In genomic region chr13:32825481-32825880, GRCh38 we compare ENCODE assay signal across 21 cellular contexts.
"Had no signal": no experiment of that assay in that cellular context is flagged by ENCODE, and none has a peak within 500 bp of the region (broad histone marks: within the 10 kb centered on the region; RNA-seq: fewer than 3 reads in every experiment).

No MANE protein-coding gene starts in this region.

- H3K36me3 Mint-ChIP-seq: activated CD4-positive, alpha-beta memory T cell treated with anti-CD3 and anti-CD28 coated beads for 36 hours; immature natural killer cell had no signal

- H3K4me3 Mint-ChIP-seq: activated CD4-positive, alpha-beta memory T cell treated with anti-CD3 and anti-CD28 coated beads for 36 hours; activated naive CD8-positive, alpha-beta T cell treated with anti-CD3 and anti-CD28 coated beads, Interleukin-2, amount 50 U/mL, for 24 hours; immature natural killer cell; nephron; stimulated activated naive CD8-positive, alpha-beta T cell treated with anti-CD3 and anti-CD28 coated beads, Interleukin-15, Interleukin-2, amounts not matched to agents 100 ng/mL and 50 ng/mL, for 24 hours had no signal

- H3K27me3 Mint-ChIP-seq: activated naive CD8-positive, alpha-beta T cell treated with anti-CD3 and anti-CD28 coated beads, Interleukin-2, amount 50 U/mL, for 24 hours; stimulated activated naive CD8-positive, alpha-beta T cell treated with anti-CD3 and anti-CD28 coated beads, Interleukin-15, Interleukin-2, amounts not matched to agents 100 ng/mL and 50 ng/mL, for 24 hours had no signal

- H3K4me1 Mint-ChIP-seq: activated naive CD8-positive, alpha-beta T cell treated with anti-CD3 and anti-CD28 coated beads, Interleukin-2, amount 50 U/mL, for 24 hours; immature natural killer cell had no signal

- H3K4me3 ChIP-seq: body of pancreas, cardiac muscle cell, left ventricle myocardium inferior, ovary, psoas muscle, right atrium auricular region, thyroid gland had no signal

- H3K9me3 ChIP-seq: body of pancreas, left ventricle myocardium inferior, neutrophil, ovary, psoas muscle, right atrium auricular region, thyroid gland had no signal

- H3K36me3 ChIP-seq: cardiac muscle cell, left ventricle myocardium inferior, neutrophil, ovary, right atrium auricular region, thyroid gland had no signal

- DNase-seq: activated CD4-positive, alpha-beta memory T cell treated with anti-CD3 and anti-CD28 coated beads for 36 hours; activated CD4-positive, alpha-beta T cell treated with anti-CD3 and anti-CD28 coated beads for 4 hours; activated CD4-positive, CD25-positive, alpha-beta regulatory T cell; activated gamma-delta T cell; activated naive CD4-positive, alpha-beta T cell treated with anti-CD3 and anti-CD28 coated beads, Interleukin-2, amount 50 U/mL, for 16 hours; activated naive CD8-positive, alpha-beta T cell treated with anti-CD3 and anti-CD28 coated beads, Interleukin-2, amount 50 U/mL, for 24 hours; body of pancreas; immature natural killer cell; left ventricle myocardium inferior; ovary; psoas muscle; stimulated activated CD4-positive, alpha-beta T cell treated with anti-CD3 and anti-CD28 coated beads, Interleukin-4, amount 100 ng/mL, for 24 hours; substantia nigra; T-helper 2 cell; thyroid gland had no signal

- H3K9me3 Mint-ChIP-seq: activated CD4-positive, alpha-beta memory T cell treated with anti-CD3 and anti-CD28 coated beads for 36 hours; activated naive CD8-positive, alpha-beta T cell treated with anti-CD3 and anti-CD28 coated beads, Interleukin-2, amount 50 U/mL, for 24 hours; immature natural killer cell; nephron; stimulated activated naive CD8-positive, alpha-beta T cell treated with anti-CD3 and anti-CD28 coated beads, Interleukin-15, Interleukin-2, amounts not matched to agents 100 ng/mL and 50 ng/mL, for 24 hours had no signal

- H3K27ac ChIP-seq: body of pancreas, cardiac muscle cell, foreskin keratinocyte, left ventricle myocardium inferior, neutrophil, ovary, psoas muscle, right atrium auricular region, thyroid gland had no signal

- H3K4me1 ChIP-seq: left ventricle myocardium inferior, psoas muscle, right atrium auricular region had no signal

- H3K27me3 ChIP-seq: body of pancreas, cardiac muscle cell, foreskin keratinocyte, neutrophil, ovary, right atrium auricular region, thyroid gland had no signal

- H3K27ac Mint-ChIP-seq: activated CD4-positive, alpha-beta memory T cell treated with anti-CD3 and anti-CD28 coated beads for 36 hours; activated naive CD8-positive, alpha-beta T cell treated with anti-CD3 and anti-CD28 coated beads, Interleukin-2, amount 50 U/mL, for 24 hours; immature natural killer cell; nephron; stimulated activated naive CD8-positive, alpha-beta T cell treated with anti-CD3 and anti-CD28 coated beads, Interleukin-15, Interleukin-2, amounts not matched to agents 100 ng/mL and 50 ng/mL, for 24 hours had no signal
